ENCODE assay signal across 14 cellular contexts in the genomic region with DNA sequence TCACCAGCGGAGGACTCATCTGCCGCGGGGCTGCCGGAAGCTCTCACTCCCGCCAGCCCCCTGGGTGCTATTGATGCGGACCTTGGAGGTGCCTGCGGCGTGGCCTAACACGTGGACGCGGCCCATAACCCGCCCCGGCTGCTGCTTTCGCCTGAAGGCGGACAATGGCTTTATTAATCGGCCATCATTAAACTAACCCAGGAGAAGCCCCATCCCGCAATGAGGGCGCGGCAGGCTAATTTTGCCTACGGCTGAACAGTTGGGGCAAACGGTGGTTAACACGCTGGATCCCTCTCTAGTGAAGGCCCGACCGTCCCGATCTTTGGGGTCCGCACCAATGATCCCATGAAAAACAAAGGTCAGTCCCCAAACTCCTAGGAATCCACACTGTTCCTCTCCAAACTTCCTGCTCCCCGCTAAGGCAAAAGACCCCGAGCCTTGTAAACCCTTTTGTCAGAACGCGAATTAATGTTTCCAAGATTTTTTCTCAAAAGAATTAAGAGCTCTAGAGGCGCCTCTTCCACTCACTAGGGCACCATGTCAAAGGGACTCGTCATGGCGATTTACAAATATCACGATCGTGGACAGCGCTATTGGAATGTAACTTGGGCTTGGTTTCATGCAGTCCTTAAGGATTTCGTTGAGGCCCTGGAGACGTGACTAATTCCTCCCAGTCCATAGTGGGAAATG.
DNase-seq lines count a peak whose midpoint lies in the region; ATAC-seq and TF ChIP-seq lines count a peak whose summit lies in the region.
"Had no signal": no experiment of that assay in that cellular context is flagged by ENCODE, and none has a peak within 500 bp of the region (broad histone marks: within the 10 kb centered on the region; RNA-seq: fewer than 3 reads in every experiment).

No MANE protein-coding gene starts in this region.

- H3K4me3 Mint-ChIP-seq in activated CD4-positive, alpha-beta T cell treated with anti-CD3 and anti-CD28 coated beads, Interleukin-2, amount 10 ng/mL, durations not matched to agents 24 days and 14 days: no peak overlapping the region

- no peaks in the 10 kb centered on the region for H3K9me3 Mint-ChIP-seq in activated CD4-positive, alpha-beta T cell treated with anti-CD3 and anti-CD28 coated beads, Interleukin-2, amount 10 ng/mL, durations not matched to agents 24 days and 14 days

- peak; percentile 56 for DNase-seq in activated CD4-positive, alpha-beta T cell treated with anti-CD3 and anti-CD28 coated beads, Interleukin-2, amount 10 ng/mL, durations not matched to agents 24 days and 14 days
- DNase-seq in activated CD4-positive, alpha-beta T cell treated with anti-CD3 and anti-CD28 coated beads, Interleukin-2, amount 50 U/mL, for 1 hour: no peak
- peak; percentile 51 for DNase-seq in cerebellar cortex (ENCODE audit: low spot score)
- peak; percentile 72 for DNase-seq in superior temporal gyrus (ENCODE audit: extremely low spot score)
- DNase-seq in DMS153 (lab: John Stamatoyannopoulos, UW): no peak
- DNase-seq in ovary: no peak
- DNase-seq: activated CD4-positive, alpha-beta T cell treated with anti-CD3 and anti-CD28 coated beads for 48 hours; hippocampal formation; KG1; NCI-H1417 treated with DMSO at 0.1 percent for 48 hours; NCI-H345 had no signal

- H3K4me3 ChIP-seq in ovary: no peak overlapping the region
- H3K4me3 ChIP-seq: lung had no signal

- WGBS in ovary, 3 donors: 10 to 15% (median 11%) methylated on average over 37 to 38 of the region's 38 CpGs

- no peak overlapping the region for H3K27ac Mint-ChIP-seq in activated CD4-positive, alpha-beta T cell treated with anti-CD3 and anti-CD28 coated beads, Interleukin-2, amount 10 ng/mL, durations not matched to agents 24 days and 14 days

- TF ChIP-seq POLR2A in ovary (IDR thresholded peaks at IDR 0.05): no peak

- H3K4me1 Mint-ChIP-seq in activated CD4-positive, alpha-beta T cell treated with anti-CD3 and anti-CD28 coated beads, Interleukin-2, amount 10 ng/mL, durations not matched to agents 24 days and 14 days: peaks cover 7% of the 10 kb centered on the region

- no peaks in the 10 kb centered on the region for H3K9me3 ChIP-seq in ovary

- H3K4me1 ChIP-seq in ovary (ENCODE audit: insufficient read depth): no peaks in the 10 kb centered on the region

- intact Hi-C loops in activated CD4-positive, alpha-beta T cell treated with anti-CD3 and anti-CD28 coated beads, Interleukin-2, amount 10 ng/mL, durations not matched to agents 24 days and 14 days (cut with micrococcal nuclease): loop anchor here (2.0 to 10.0 kb wide), 3 partner anchors 15 to 1265 kb away; partner anchors contain the start of gene MEF2C
- intact Hi-C loops in ovary (cut with DNase I): loop anchor here in 3 of 4 donors (5.0 to 10.0 kb wide), 2 partner anchors 905 to 908 kb away; no protein-coding TSS in a partner anchor

- ATAC-seq in GM21360 (IDR thresholded peaks at IDR 0.05; ENCODE audit: unreplicated experiment): no peak

- no peak for TF ChIP-seq EP300 in ovary (IDR thresholded peaks at IDR 0.05)

- peaks cover 4% of the 10 kb centered on the region for H3K36me3 Mint-ChIP-seq in activated CD4-positive, alpha-beta T cell treated with anti-CD3 and anti-CD28 coated beads, Interleukin-2, amount 10 ng/mL, durations not matched to agents 24 days and 14 days (ENCODE audit: low read depth)

- no peaks in the 10 kb centered on the region for H3K36me3 ChIP-seq in ovary

- H3K27me3 Mint-ChIP-seq in activated CD4-positive, alpha-beta T cell treated with anti-CD3 and anti-CD28 coated beads, Interleukin-2, amount 10 ng/mL, durations not matched to agents 24 days and 14 days: peaks cover 90% of the 10 kb centered on the region

- H3K27ac ChIP-seq in layer of hippocampus (ENCODE audit: low read depth, low read length) (peak overlapping the region; percentile 77), ovary (no peak overlapping the region)

- H3K27me3 ChIP-seq in layer of hippocampus (ENCODE audit: control insufficient read depth, insufficient read depth, low read length) (peaks cover 8% of the 10 kb centered on the region), ovary (peaks cover 4% of the 10 kb centered on the region)

- no peak for TF ChIP-seq CTCF in ovary (IDR thresholded peaks at IDR 0.05)

Comparison
In these comparisons a context has a peak if more than half of its experiments do, and no peak if none do; other contexts are left out.
1. DNase-seq: peak in activated CD4-positive, alpha-beta T cell treated with anti-CD3 and anti-CD28 coated beads, Interleukin-2, amount 10 ng/mL, durations not matched to agents 24 days and 14 days (single experiment), cerebellar cortex (single experiment) and superior temporal gyrus (single experiment); none in activated CD4-positive, alpha-beta T cell treated with anti-CD3 and anti-CD28 coated beads, Interleukin-2, amount 50 U/mL, for 1 hour (single experiment), DMS153 (single experiment) and ovary (0 of 5).